In the genomic region with DNA sequence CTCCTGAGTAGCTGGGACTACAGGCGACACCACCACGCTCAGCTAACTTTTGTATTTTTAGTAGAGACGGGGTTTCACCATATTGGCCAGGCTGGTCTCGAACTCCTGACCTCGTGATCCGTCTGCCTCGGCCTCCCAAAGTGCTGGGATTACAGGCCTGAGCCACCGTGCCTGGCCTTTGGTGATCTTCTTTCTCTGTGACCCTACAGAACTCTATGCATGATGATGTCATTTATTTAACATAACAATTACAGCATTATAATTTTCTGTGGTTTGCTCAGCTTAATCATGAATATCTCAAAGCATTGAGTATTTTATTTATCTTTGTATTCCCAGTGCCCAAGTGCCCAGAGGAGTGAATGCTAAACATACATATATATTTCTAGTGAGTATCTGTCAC, we compare ENCODE assay signal across 9 cellular contexts. TPM values are rescaled to one million over a fixed set of nuclear protein-coding genes. Genes with fewer than 3 reads are reported as not detected.
DNase-seq lines count a peak whose midpoint lies in the region; ATAC-seq, FAIRE-seq and TF ChIP-seq lines count a peak whose summit lies in the region.
"Not testable (repeated sequence)": the region's sequence is repeated elsewhere in the genome, so short reads cannot be mapped to it uniquely, and the experiment has no call there.
"Had no signal": no experiment of that assay in that cellular context is flagged by ENCODE, and none has a peak within 500 bp of the region (broad histone marks: within the 10 kb centered on the region; RNA-seq: fewer than 3 reads in every experiment).

No MANE protein-coding gene starts in this region.

- TF ChIP-seq EP300 in HepG2 (IDR thresholded peaks at IDR 0.05; ENCODE audit: low read depth in 2 of 2, low read length in 2 of 2); HepG2 (CRISPR knock-in tag; IDR thresholded peaks at IDR 0.05; ENCODE audit: borderline replicate concordance): not testable (repeated sequence)

- POLR2A ChIA-PET in A673 (lab: Charles Lee; ENCODE audit: low non-redundant PET) = not testable (repeated sequence)
- POLR2A ChIA-PET in WTC11 (lab: Charles Lee) = interaction anchor here (1.1 kb wide), 1 partner anchor 109 kb away, joined by 5 read pairs; a partner anchor contains a TSS
- POLR2A ChIA-PET in HepG2 (lab: Yijun Ruan, JAX) = interaction anchor here (1.0 to 4.0 kb wide), 3 partner anchors 9 to 40 kb away, joined by 3 to 54 read pairs (median 4); a partner anchor contains a TSS

- not testable (repeated sequence) for H3K27ac ChIP-seq in A673 (ENCODE audit: low read depth, low read length, poor library complexity, severe bottlenecking); DND-41 (ENCODE audit: low read length); astrocyte (ENCODE audit: low read depth, low read length); HepG2 (ENCODE audit: extremely low read length, insufficient read depth, low read length)

- TF ChIP-seq CTCF in A673 (conservative IDR thresholded peaks at IDR 0.05; ENCODE audit: low read depth, low read length); DND-41 (IDR thresholded peaks at IDR 0.05; ENCODE audit: borderline replicate concordance, extremely low read depth, low read length, poor library complexity, severe bottlenecking); Loucy (conservative IDR thresholded peaks at IDR 0.05; ENCODE audit: low read length); WTC11 (IDR thresholded peaks at IDR 0.05); astrocyte (IDR thresholded peaks at IDR 0.05; ENCODE audit: insufficient read depth, low read depth, low read length); HepG2 (CRISPR knock-in tag; IDR thresholded peaks at IDR 0.05); progenitor cell of endocrine pancreas (IDR thresholded peaks at IDR 0.05; ENCODE audit: unreplicated experiment): not testable (repeated sequence)

- not testable (repeated sequence) for H3K9me3 ChIP-seq in A673 (ENCODE audit: low read depth, low read length, poor library complexity, severe bottlenecking); DND-41 (ENCODE audit: insufficient read depth, low read length, severe bottlenecking); Loucy (ENCODE audit: insufficient read depth, low read depth, low read length); astrocyte (ENCODE audit: insufficient read depth, low read depth, low read length); HepG2 (ENCODE audit: low read length)

- not testable (repeated sequence) for DNase-seq in A673 (ENCODE audit: low spot score); DND-41; WTC11 (ENCODE audit: low spot score); activated T-cell treated with anti-CD3 and anti-CD28 coated beads, Interleukin-2, amount 50 U/mL, for 72 hours; astrocyte (ENCODE audit: low read depth); HepG2 (ENCODE audit: low spot score); progenitor cell of endocrine pancreas (ENCODE audit: low spot score, unreplicated experiment)

- not testable (repeated sequence) for H3K4me1 Mint-ChIP-seq in WTC11; astrocyte (ENCODE audit: low read depth, unreplicated experiment); progenitor cell of endocrine pancreas (ENCODE audit: low read depth)
- H3K4me1 Mint-ChIP-seq in activated T-cell treated with anti-CD3 and anti-CD28 coated beads, Interleukin-2, amount 50 U/mL, for 72 hours (ENCODE audit: low read depth) = peaks cover 15% of the 10 kb centered on the region

- CTCF ChIA-PET in A673 (lab: Charles Lee); WTC11 (lab: Charles Lee); HepG2 (lab: Yijun Ruan, JAX; ENCODE audit: low intra/inter-chr PET ratio, low total read pairs): not testable (repeated sequence)

- H2AFZ ChIP-seq in DND-41 (ENCODE audit: low read depth, low read length); Loucy (ENCODE audit: low read length); astrocyte (ENCODE audit: low read depth, low read length); HepG2 (ENCODE audit: low read length): not testable (repeated sequence)

- not testable (repeated sequence) for H4K20me1 ChIP-seq in DND-41 (ENCODE audit: insufficient read depth, low read length); HepG2 (ENCODE audit: insufficient read depth, low read length)
- peaks cover 29% of the 10 kb centered on the region for H4K20me1 ChIP-seq in Loucy (ENCODE audit: insufficient read depth, low read length, poor library complexity, severe bottlenecking)
- H4K20me1 ChIP-seq in astrocyte (ENCODE audit: insufficient read depth, low read length) = peaks cover 16% of the 10 kb centered on the region

- H3K36me3 ChIP-seq in A673 (ENCODE audit: insufficient read depth, low read length, poor library complexity, severe bottlenecking) = peaks cover 66% of the 10 kb centered on the region
- peaks cover 71% of the 10 kb centered on the region for H3K36me3 ChIP-seq in DND-41 (ENCODE audit: insufficient read depth, low read length)
- H3K36me3 ChIP-seq in Loucy (ENCODE audit: insufficient read depth, low read length) = peaks cover 51% of the 10 kb centered on the region; the same call in 1 of the 2 replicates
- peaks cover 35% of the 10 kb centered on the region for H3K36me3 ChIP-seq in astrocyte (ENCODE audit: insufficient read depth, low read length)
- peaks cover 25 to 58% of the 10 kb centered on the region in 2 experiments for H3K36me3 ChIP-seq in HepG2 (replicated peaks in 1 of 2; ENCODE audit: control insufficient read depth in 1 of 2, insufficient read depth in 2 of 2, low read length in 2 of 2)

- not testable (repeated sequence) for H3K27me3 ChIP-seq in A673 (replicated peaks; ENCODE audit: insufficient read depth, low read depth, low read length, poor library complexity); DND-41 (ENCODE audit: insufficient read depth, low read length, poor library complexity); Loucy (ENCODE audit: insufficient read depth, low read length, poor library complexity, severe bottlenecking); astrocyte (ENCODE audit: insufficient read depth, low read length); HepG2 (ENCODE audit: control insufficient read depth in 1 of 2, insufficient read depth in 2 of 2, low read length in 2 of 2)

- H3K4me2 ChIP-seq in DND-41 (ENCODE audit: insufficient read depth, low read length) = peak overlapping the region; percentile 88; the same call in 1 of the 2 replicates
- H3K4me2 ChIP-seq in Loucy (ENCODE audit: low read depth, low read length, poor library complexity, severe bottlenecking) = peak overlapping the region; percentile 88
- H3K4me2 ChIP-seq in astrocyte (ENCODE audit: low read length); HepG2 (ENCODE audit: low read depth, low read length): not testable (repeated sequence)

- not testable (repeated sequence) for H3K9me2 ChIP-seq in Loucy (replicated peaks; ENCODE audit: low read depth, low read length)

- ATAC-seq in DND-41 (ENCODE audit: insufficient read depth, low read depth); WTC11; activated T-cell treated with anti-CD3 and anti-CD28 coated beads, Interleukin-2, amount 50 U/mL, for 72 hours (replicated peaks in 1 of 2); HepG2: not testable (repeated sequence)

- 96% methylated on average over 8 of the region's 8 CpGs for WGBS in HepG2 (ENCODE audit: low lambda C conversion rate)

- H3K4me1 ChIP-seq in A673 (ENCODE audit: insufficient read depth, low read length, poor library complexity, severe bottlenecking); astrocyte (ENCODE audit: insufficient read depth, low read length): not testable (repeated sequence)
- H3K4me1 ChIP-seq in DND-41 (ENCODE audit: insufficient read depth, low read length) (peaks cover 33% of the 10 kb centered on the region), Loucy (ENCODE audit: insufficient read depth, low read length, poor library complexity, severe bottlenecking) (peaks cover 28% of the 10 kb centered on the region), HepG2 (ENCODE audit: insufficient read depth, low read length) (peaks cover 24% of the 10 kb centered on the region)

- intact Hi-C loops in A673 (cut with micrococcal nuclease; ENCODE audit: unreplicated experiment); HepG2 (cut with micrococcal nuclease; ENCODE audit: unreplicated experiment): not testable (repeated sequence)

- BruUV-seq in A673 (replicated peaks; lab: Mats Ljungman, UMichigan) = TSS peak; percentile 12
- not testable (repeated sequence) for BruUV-seq in HepG2 (replicated peaks; lab: Mats Ljungman, UMichigan)

- not testable (repeated sequence) for H3K4me3 ChIP-seq in A673 (ENCODE audit: low read depth, low read length, poor library complexity, severe bottlenecking); DND-41 (ENCODE audit: low read depth in 1 of 2, low read length in 2 of 2); astrocyte (ENCODE audit: insufficient read depth, low read depth, low read length); HepG2 (replicated peaks in 1 of 3; ENCODE audit: insufficient read depth in 1 of 3, low read depth in 2 of 3, low read length in 3 of 3)
- H3K4me3 ChIP-seq in Loucy (ENCODE audit: low read length, poor library complexity, severe bottlenecking) = peak overlapping the region; percentile 86

- in situ Hi-C loops in HepG2 (cut with HindIII; ENCODE audit: extremely low pct_ligation_motif_present, low pct_unique_long_range_greater_than_20kb) = loop anchor here (25.0 kb wide), 2 partner anchors 116 to 159 kb away; a partner anchor contains a TSS

- FAIRE-seq in astrocyte (lab: Jason Lieb, UNC); HepG2 (lab: Jason Lieb, UNC): not testable (repeated sequence)

- H3K9me3 Mint-ChIP-seq in WTC11; activated T-cell treated with anti-CD3 and anti-CD28 coated beads, Interleukin-2, amount 50 U/mL, for 72 hours; astrocyte (ENCODE audit: unreplicated experiment); progenitor cell of endocrine pancreas (ENCODE audit: low read depth): not testable (repeated sequence)

- peaks cover 54% of the 10 kb centered on the region for H3K79me2 ChIP-seq in DND-41 (ENCODE audit: insufficient read depth, low read length)
- H3K79me2 ChIP-seq in Loucy (ENCODE audit: insufficient read depth, low read length) = peaks cover 62% of the 10 kb centered on the region
- H3K79me2 ChIP-seq in astrocyte (ENCODE audit: insufficient read depth, low read length) = peaks cover 44% of the 10 kb centered on the region
- H3K79me2 ChIP-seq in HepG2 (ENCODE audit: insufficient read depth, low read length) = peaks cover 30% of the 10 kb centered on the region

- H3K4me3 Mint-ChIP-seq in WTC11 (peak overlapping the region; percentile 17; the same call in 1 of the 2 replicates), astrocyte (ENCODE audit: unreplicated experiment) (peak overlapping the region; percentile 75), progenitor cell of endocrine pancreas (ENCODE audit: low read depth) (peak overlapping the region; percentile 17)
- peak overlapping the region; percentile 21 to 26 for H3K4me3 Mint-ChIP-seq in activated T-cell treated with anti-CD3 and anti-CD28 coated beads, Interleukin-2, amount 50 U/mL, for 72 hours

- not testable (repeated sequence) for TF ChIP-seq RAD21 in HepG2 (CRISPR knock-in tag; IDR thresholded peaks at IDR 0.05)

- H3K27me3 Mint-ChIP-seq in WTC11 (ENCODE audit: low read depth); activated T-cell treated with anti-CD3 and anti-CD28 coated beads, Interleukin-2, amount 50 U/mL, for 72 hours (ENCODE audit: low read depth); astrocyte (ENCODE audit: low read depth, unreplicated experiment); progenitor cell of endocrine pancreas: not testable (repeated sequence)

- TF ChIP-seq POLR2A in HepG2 (IDR thresholded peaks at IDR 0.05; ENCODE audit: insufficient read depth in 1 of 2, low read depth in 2 of 2, low read length in 2 of 2) = not testable (repeated sequence)

- H3F3A ChIP-seq in Loucy (ENCODE audit: low read depth) = not testable (repeated sequence)

- H3K9ac ChIP-seq in DND-41 (ENCODE audit: low read depth, low read length); astrocyte (ENCODE audit: low read length); HepG2 (ENCODE audit: insufficient read depth, low read depth, low read length): not testable (repeated sequence)
- peak overlapping the region; percentile 95 for H3K9ac ChIP-seq in Loucy (ENCODE audit: low read depth, low read length, poor library complexity, severe bottlenecking)

- peaks cover 27% of the 10 kb centered on the region for H3K36me3 Mint-ChIP-seq in WTC11
- H3K36me3 Mint-ChIP-seq in activated T-cell treated with anti-CD3 and anti-CD28 coated beads, Interleukin-2, amount 50 U/mL, for 72 hours (ENCODE audit: insufficient read depth in 2 of 2) = peaks cover 6 to 28% of the 10 kb centered on the region in 2 donors
- H3K36me3 Mint-ChIP-seq in astrocyte (ENCODE audit: low read depth, unreplicated experiment) = peaks cover 13% of the 10 kb centered on the region
- H3K36me3 Mint-ChIP-seq in progenitor cell of endocrine pancreas (ENCODE audit: insufficient read depth) = peaks cover 29% of the 10 kb centered on the region

- H3K27ac Mint-ChIP-seq in WTC11 = peak overlapping the region; percentile 27; the same call in 1 of the 2 replicates
- peak overlapping the region; percentile 60 for H3K27ac Mint-ChIP-seq in activated T-cell treated with anti-CD3 and anti-CD28 coated beads, Interleukin-2, amount 50 U/mL, for 72 hours
- not testable (repeated sequence) for H3K27ac Mint-ChIP-seq in astrocyte (ENCODE audit: unreplicated experiment); progenitor cell of endocrine pancreas

RNA-seq across cellular contexts. Expression of a gene that starts 1.8 kb away (rescaled TPM):
- total RNA-seq in A673 (2021) (59.2 and 67.8 TPM in 2 replicates), WTC11 (2021) (33.3 to 40.0 TPM (median 37.3 TPM) in 3 replicates), astrocyte (18.3 and 23.0 TPM in 2 replicates), HepG2 (2016; rRNA removed; fragmentation: Illumina TruSeq; extraction: Trizol) (32.4 and 39.7 TPM in 2 replicates), progenitor cell of endocrine pancreas (89.0 and 94.4 TPM in 2 replicates)
- 10 to 100 TPM; 50.7 to 68.1 TPM for total RNA-seq in activated T-cell treated with anti-CD3 and anti-CD28 coated beads, Interleukin-2, amount 50 U/mL, for 72 hours
- total RNA-seq in HepG2 (2016; cell fraction: cytosol; rRNA removed; fragmentation: Illumina TruSeq; extraction: Trizol; ENCODE audit: low read depth) = 7.0 and 8.1 TPM in 2 replicates
- 30.4 and 41.7 TPM in 2 replicates for total RNA-seq in HepG2 (2016; cell fraction: insoluble cytoplasmic fraction; rRNA removed; fragmentation: Illumina TruSeq; extraction: Trizol)
- 12.6 and 13.2 TPM in 2 replicates for total RNA-seq in HepG2 (2016; cell fraction: membrane; rRNA removed; fragmentation: Illumina TruSeq; extraction: Trizol)
- 35.3 and 44.2 TPM in 2 replicates for total RNA-seq in HepG2 (2016; cell fraction: nucleus; rRNA removed; fragmentation: Illumina TruSeq; extraction: Trizol)
- polyA plus RNA-seq in HepG2 (2011; rRNA removed) = 40.0 and 41.1 TPM in 2 replicates
- 25.8 and 29.7 TPM in 2 replicates for polyA plus RNA-seq in HepG2 (2011; cell fraction: cytosol; rRNA removed)
- polyA plus RNA-seq in HepG2 (2011; cell fraction: nucleus; rRNA removed) = 108 and 113 TPM in 2 replicates
- polyA plus RNA-seq in HepG2 (2012) = 14.8 and 23.9 TPM in 2 replicates
- 5.7 and 6.0 TPM in 2 replicates for polyA plus RNA-seq in HepG2 (2016; cell fraction: cytosol; fragmentation: Illumina TruSeq; extraction: Trizol; ENCODE audit: low read depth)
- 31.9 and 37.6 TPM in 2 replicates for polyA plus RNA-seq in HepG2 (2016; cell fraction: insoluble cytoplasmic fraction; fragmentation: Illumina TruSeq; extraction: Trizol; ENCODE audit: low read depth)
- polyA plus RNA-seq in HepG2 (2016; cell fraction: membrane; fragmentation: Illumina TruSeq; extraction: Trizol; ENCODE audit: low read depth) = 9.1 and 10.6 TPM in 2 replicates
- 101 and 108 TPM in 2 replicates for polyA plus RNA-seq in HepG2 (2016; cell fraction: nucleus; fragmentation: Illumina TruSeq; extraction: Trizol; ENCODE audit: insufficient read depth, low read depth)
- polyA minus RNA-seq in HepG2 (2011; rRNA and poly(A)+ RNA removed; ENCODE audit: low replicate concordance) = 38.1 and 65.7 TPM in 2 replicates
- 8.6 and 9.5 TPM in 2 replicates for polyA minus RNA-seq in HepG2 (2011; cell fraction: cytosol; rRNA and poly(A)+ RNA removed)
- polyA minus RNA-seq in HepG2 (2011; cell fraction: nucleus; rRNA and poly(A)+ RNA removed) = 99.7 and 101 TPM in 2 replicates

RNA-seq across cellular contexts. Expression of a gene that starts 2.2 kb away (rescaled TPM):
- total RNA-seq in A673 (2021) = 277 and 299 TPM in 2 replicates
- total RNA-seq in WTC11 (2021) = 299 to 324 TPM (median 308 TPM) in 3 replicates
- total RNA-seq in activated T-cell treated with anti-CD3 and anti-CD28 coated beads, Interleukin-2, amount 50 U/mL, for 72 hours = 100 to 1,000 TPM; 198 to 209 TPM
- total RNA-seq in astrocyte = 142 and 148 TPM in 2 replicates
- 171 and 261 TPM in 2 replicates for total RNA-seq in HepG2 (2016; rRNA removed; fragmentation: Illumina TruSeq; extraction: Trizol)
- total RNA-seq in HepG2 (2016; cell fraction: cytosol; rRNA removed; fragmentation: Illumina TruSeq; extraction: Trizol; ENCODE audit: low read depth) = 72.5 and 84.0 TPM in 2 replicates
- 177 and 247 TPM in 2 replicates for total RNA-seq in HepG2 (2016; cell fraction: insoluble cytoplasmic fraction; rRNA removed; fragmentation: Illumina TruSeq; extraction: Trizol)
- 130 and 144 TPM in 2 replicates for total RNA-seq in HepG2 (2016; cell fraction: membrane; rRNA removed; fragmentation: Illumina TruSeq; extraction: Trizol)
- total RNA-seq in HepG2 (2016; cell fraction: nucleus; rRNA removed; fragmentation: Illumina TruSeq; extraction: Trizol) = 79.4 and 94.6 TPM in 2 replicates
- 336 and 405 TPM in 2 replicates for polyA plus RNA-seq in HepG2 (2011; rRNA removed)
- 342 and 365 TPM in 2 replicates for polyA plus RNA-seq in HepG2 (2011; cell fraction: cytosol; rRNA removed)
- polyA plus RNA-seq in HepG2 (2011; cell fraction: nucleus; rRNA removed) = 199 and 247 TPM in 2 replicates
- polyA plus RNA-seq in HepG2 (2012) = 218 and 250 TPM in 2 replicates
- 85.4 and 96.6 TPM in 2 replicates for polyA plus RNA-seq in HepG2 (2016; cell fraction: cytosol; fragmentation: Illumina TruSeq; extraction: Trizol; ENCODE audit: low read depth)
- polyA plus RNA-seq in HepG2 (2016; cell fraction: insoluble cytoplasmic fraction; fragmentation: Illumina TruSeq; extraction: Trizol; ENCODE audit: low read depth) = 442 and 448 TPM in 2 replicates
- polyA plus RNA-seq in HepG2 (2016; cell fraction: membrane; fragmentation: Illumina TruSeq; extraction: Trizol; ENCODE audit: low read depth) = 162 and 177 TPM in 2 replicates
- 253 and 259 TPM in 2 replicates for polyA plus RNA-seq in HepG2 (2016; cell fraction: nucleus; fragmentation: Illumina TruSeq; extraction: Trizol; ENCODE audit: insufficient read depth, low read depth)
- polyA minus RNA-seq in HepG2 (2011; rRNA and poly(A)+ RNA removed; ENCODE audit: low replicate concordance) = 377 and 396 TPM in 2 replicates
- polyA minus RNA-seq in HepG2 (2011; cell fraction: cytosol; rRNA and poly(A)+ RNA removed) = 101 and 112 TPM in 2 replicates
- 59.6 and 63.5 TPM in 2 replicates for polyA minus RNA-seq in HepG2 (2011; cell fraction: nucleus; rRNA and poly(A)+ RNA removed)
- total RNA-seq in progenitor cell of endocrine pancreas = 309 and 322 TPM in 2 replicates

RNA-seq across cellular contexts. Expression of a gene that starts 8.4 kb away (rescaled TPM):
- total RNA-seq in A673 (2021) (32.4 and 34.9 TPM in 2 replicates), WTC11 (2021) (28.3 to 34.1 TPM (median 29.7 TPM) in 3 replicates), astrocyte (19.5 and 19.8 TPM in 2 replicates), HepG2 (2016; rRNA removed; fragmentation: Illumina TruSeq; extraction: Trizol) (31.9 and 33.4 TPM in 2 replicates), progenitor cell of endocrine pancreas (41.1 and 45.6 TPM in 2 replicates)
- total RNA-seq in activated T-cell treated with anti-CD3 and anti-CD28 coated beads, Interleukin-2, amount 50 U/mL, for 72 hours = 10 to 100 TPM; 38.2 to 45.8 TPM
- total RNA-seq in HepG2 (2016; cell fraction: cytosol; rRNA removed; fragmentation: Illumina TruSeq; extraction: Trizol; ENCODE audit: low read depth) = 16.4 and 18.3 TPM in 2 replicates
- 32.1 and 34.6 TPM in 2 replicates for total RNA-seq in HepG2 (2016; cell fraction: insoluble cytoplasmic fraction; rRNA removed; fragmentation: Illumina TruSeq; extraction: Trizol)
- total RNA-seq in HepG2 (2016; cell fraction: membrane; rRNA removed; fragmentation: Illumina TruSeq; extraction: Trizol) = 32.6 and 39.7 TPM in 2 replicates
- total RNA-seq in HepG2 (2016; cell fraction: nucleus; rRNA removed; fragmentation: Illumina TruSeq; extraction: Trizol) = 20.8 and 28.1 TPM in 2 replicates
- 47.0 and 54.5 TPM in 2 replicates for polyA plus RNA-seq in HepG2 (2011; rRNA removed)
- polyA plus RNA-seq in HepG2 (2011; cell fraction: cytosol; rRNA removed) = 40.6 and 41.5 TPM in 2 replicates
- polyA plus RNA-seq in HepG2 (2011; cell fraction: nucleus; rRNA removed) = 70.2 and 90.4 TPM in 2 replicates
- 30.3 and 35.7 TPM in 2 replicates for polyA plus RNA-seq in HepG2 (2012)
- 14.0 and 16.8 TPM in 2 replicates for polyA plus RNA-seq in HepG2 (2016; cell fraction: cytosol; fragmentation: Illumina TruSeq; extraction: Trizol; ENCODE audit: low read depth)
- 40.6 and 44.1 TPM in 2 replicates for polyA plus RNA-seq in HepG2 (2016; cell fraction: insoluble cytoplasmic fraction; fragmentation: Illumina TruSeq; extraction: Trizol; ENCODE audit: low read depth)
- polyA plus RNA-seq in HepG2 (2016; cell fraction: membrane; fragmentation: Illumina TruSeq; extraction: Trizol; ENCODE audit: low read depth) = 24.7 and 35.2 TPM in 2 replicates
- polyA plus RNA-seq in HepG2 (2016; cell fraction: nucleus; fragmentation: Illumina TruSeq; extraction: Trizol; ENCODE audit: insufficient read depth, low read depth) = 61.7 and 72.0 TPM in 2 replicates
- polyA minus RNA-seq in HepG2 (2011; rRNA and poly(A)+ RNA removed; ENCODE audit: low replicate concordance) = 63.2 and 70.8 TPM in 2 replicates
- polyA minus RNA-seq in HepG2 (2011; cell fraction: cytosol; rRNA and poly(A)+ RNA removed) = 16.6 and 21.8 TPM in 2 replicates
- polyA minus RNA-seq in HepG2 (2011; cell fraction: nucleus; rRNA and poly(A)+ RNA removed) = 33.3 and 33.8 TPM in 2 replicates

RNA-seq across cellular contexts. Expression of a gene that starts 16.4 kb away (rescaled TPM):
- total RNA-seq in A673 (2021) = 78.3 and 97.0 TPM in 2 replicates
- total RNA-seq in WTC11 (2021) = 72.7 to 95.8 TPM (median 75.0 TPM) in 3 replicates
- 100 to 1,000 TPM; 111 to 115 TPM for total RNA-seq in activated T-cell treated with anti-CD3 and anti-CD28 coated beads, Interleukin-2, amount 50 U/mL, for 72 hours
- 45.5 and 56.8 TPM in 2 replicates for total RNA-seq in astrocyte
- total RNA-seq in HepG2 (2016; rRNA removed; fragmentation: Illumina TruSeq; extraction: Trizol) = 74.8 and 117 TPM in 2 replicates
- 7.1 and 8.7 TPM in 2 replicates for total RNA-seq in HepG2 (2016; cell fraction: cytosol; rRNA removed; fragmentation: Illumina TruSeq; extraction: Trizol; ENCODE audit: low read depth)
- total RNA-seq in HepG2 (2016; cell fraction: insoluble cytoplasmic fraction; rRNA removed; fragmentation: Illumina TruSeq; extraction: Trizol) = 74.5 and 119 TPM in 2 replicates
- total RNA-seq in HepG2 (2016; cell fraction: membrane; rRNA removed; fragmentation: Illumina TruSeq; extraction: Trizol) = 16.6 and 17.8 TPM in 2 replicates
- total RNA-seq in HepG2 (2016; cell fraction: nucleus; rRNA removed; fragmentation: Illumina TruSeq; extraction: Trizol) = 36.5 and 46.4 TPM in 2 replicates
- polyA plus RNA-seq in HepG2 (2011; rRNA removed) = 40.2 and 45.4 TPM in 2 replicates
- polyA plus RNA-seq in HepG2 (2011; cell fraction: cytosol; rRNA removed) = 49.6 and 54.1 TPM in 2 replicates
- polyA plus RNA-seq in HepG2 (2011; cell fraction: nucleus; rRNA removed) = 20.3 and 24.4 TPM in 2 replicates
- polyA plus RNA-seq in HepG2 (2012) = 22.4 and 23.3 TPM in 2 replicates
- 6.6 and 6.8 TPM in 2 replicates for polyA plus RNA-seq in HepG2 (2016; cell fraction: cytosol; fragmentation: Illumina TruSeq; extraction: Trizol; ENCODE audit: low read depth)
- 118 and 121 TPM in 2 replicates for polyA plus RNA-seq in HepG2 (2016; cell fraction: insoluble cytoplasmic fraction; fragmentation: Illumina TruSeq; extraction: Trizol; ENCODE audit: low read depth)
- 10.3 and 11.4 TPM in 2 replicates for polyA plus RNA-seq in HepG2 (2016; cell fraction: membrane; fragmentation: Illumina TruSeq; extraction: Trizol; ENCODE audit: low read depth)
- polyA plus RNA-seq in HepG2 (2016; cell fraction: nucleus; fragmentation: Illumina TruSeq; extraction: Trizol; ENCODE audit: insufficient read depth, low read depth) = 46.5 and 51.8 TPM in 2 replicates
- 38.2 and 227 TPM in 2 replicates for polyA minus RNA-seq in HepG2 (2011; rRNA and poly(A)+ RNA removed; ENCODE audit: low replicate concordance)
- 25.9 and 29.4 TPM in 2 replicates for polyA minus RNA-seq in HepG2 (2011; cell fraction: cytosol; rRNA and poly(A)+ RNA removed)
- polyA minus RNA-seq in HepG2 (2011; cell fraction: nucleus; rRNA and poly(A)+ RNA removed) = 25.4 and 32.6 TPM in 2 replicates
- total RNA-seq in progenitor cell of endocrine pancreas = 45.9 and 48.9 TPM in 2 replicates

RNA-seq across cellular contexts. Expression of a gene that starts 16.9 kb away (rescaled TPM):
- total RNA-seq in A673 (2021) (0.04 and 0.13 TPM in 2 replicates), WTC11 (2021) (0.07 to 0.18 TPM (median 0.17 TPM) in 3 replicates), astrocyte (0.07 TPM in 1 of 2 replicates, not detected in the other), HepG2 (2016; rRNA removed; fragmentation: Illumina TruSeq; extraction: Trizol) (not detected in 2 replicates), progenitor cell of endocrine pancreas (0.04 and 0.05 TPM in 2 replicates)
- total RNA-seq in activated T-cell treated with anti-CD3 and anti-CD28 coated beads, Interleukin-2, amount 50 U/mL, for 72 hours = under 1 TPM; 0.28 to 0.29 TPM
- not detected in 2 replicates for total RNA-seq in HepG2 (2016; cell fraction: cytosol; rRNA removed; fragmentation: Illumina TruSeq; extraction: Trizol; ENCODE audit: low read depth)
- total RNA-seq in HepG2 (2016; cell fraction: insoluble cytoplasmic fraction; rRNA removed; fragmentation: Illumina TruSeq; extraction: Trizol) = not detected in 2 replicates
- total RNA-seq in HepG2 (2016; cell fraction: membrane; rRNA removed; fragmentation: Illumina TruSeq; extraction: Trizol) = not detected in 2 replicates
- total RNA-seq in HepG2 (2016; cell fraction: nucleus; rRNA removed; fragmentation: Illumina TruSeq; extraction: Trizol) = not detected in 2 replicates
- polyA plus RNA-seq in HepG2 (2011; rRNA removed) = 0.05 TPM in 1 of 2 replicates, not detected in the other
- polyA plus RNA-seq in HepG2 (2011; cell fraction: cytosol; rRNA removed) = 0.03 and 0.05 TPM in 2 replicates
- polyA plus RNA-seq in HepG2 (2011; cell fraction: nucleus; rRNA removed) = 0.03 and 0.10 TPM in 2 replicates
- polyA plus RNA-seq in HepG2 (2012) = 0.05 and 0.15 TPM in 2 replicates
- not detected in 2 replicates for polyA plus RNA-seq in HepG2 (2016; cell fraction: cytosol; fragmentation: Illumina TruSeq; extraction: Trizol; ENCODE audit: low read depth)
- 0.04 TPM in 1 of 2 replicates, not detected in the other for polyA plus RNA-seq in HepG2 (2016; cell fraction: insoluble cytoplasmic fraction; fragmentation: Illumina TruSeq; extraction: Trizol; ENCODE audit: low read depth)
- polyA plus RNA-seq in HepG2 (2016; cell fraction: membrane; fragmentation: Illumina TruSeq; extraction: Trizol; ENCODE audit: low read depth) = not detected in 2 replicates
- polyA plus RNA-seq in HepG2 (2016; cell fraction: nucleus; fragmentation: Illumina TruSeq; extraction: Trizol; ENCODE audit: insufficient read depth, low read depth) = not detected in 2 replicates
- 0.04 and 0.12 TPM in 2 replicates for polyA minus RNA-seq in HepG2 (2011; rRNA and poly(A)+ RNA removed; ENCODE audit: low replicate concordance)
- polyA minus RNA-seq in HepG2 (2011; cell fraction: cytosol; rRNA and poly(A)+ RNA removed) = not detected in 2 replicates
- polyA minus RNA-seq in HepG2 (2011; cell fraction: nucleus; rRNA and poly(A)+ RNA removed) = 0.12 TPM in 1 of 2 replicates, not detected in the other
- total RNA-seq: H4 had no signal

Comparison
In these comparisons a context has a peak if more than half of its experiments do, and no peak if none do; other contexts are left out.
1. H3K4me3 Mint-ChIP-seq: peak in every context shown above with its lines; median percentile 75 in astrocyte; 24 in activated T-cell treated with anti-CD3 and anti-CD28 coated beads, Interleukin-2, amount 50 U/mL, for 72 hours; 17 in WTC11; 17 in progenitor cell of endocrine pancreas.